Comparison of ENCODE assay signal across 10 cellular contexts in the genomic region with DNA sequence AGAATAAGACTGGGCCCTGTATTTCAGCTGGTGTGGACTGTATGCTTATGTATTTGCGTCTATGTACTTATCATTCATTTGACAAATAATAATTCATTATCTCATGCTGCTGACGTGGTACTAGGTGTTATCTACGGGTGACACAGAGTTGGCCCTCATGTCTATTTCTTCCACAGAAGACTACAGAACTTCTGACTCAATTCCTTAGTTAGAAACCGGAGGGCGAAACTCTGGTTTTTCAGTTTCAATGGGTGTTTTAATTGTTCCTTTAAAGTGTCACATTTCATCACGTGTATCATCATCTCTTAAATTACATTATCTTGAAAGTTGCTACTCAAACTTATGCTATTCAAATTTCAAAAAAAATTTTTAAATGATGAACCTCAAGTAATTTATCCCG.
A peak's percentile ranks its signal among the peaks of the same experiment; 100 is the strongest.
DNase-seq lines count a peak whose midpoint lies in the region; ATAC-seq and TF ChIP-seq lines count a peak whose summit lies in the region.
"Had no signal": no experiment of that assay in that cellular context is flagged by ENCODE, and none has a peak within 500 bp of the region (broad histone marks: within the 10 kb centered on the region; RNA-seq: fewer than 3 reads in every experiment).

No MANE protein-coding gene starts in this region.

- DNase-seq in chondrocyte (ENCODE audit: low spot score) (no peak), right cardiac atrium (no peak), mucosa of gallbladder (ENCODE audit: low spot score) (no peak), NCI-H1092 (lab: John Stamatoyannopoulos, UW) (no peak)
- DNase-seq in activated effector memory CD4-positive, alpha-beta T cell treated with anti-CD3 and anti-CD28 coated beads, Interleukin-2, amount 50 U/mL, for 16 hours = no peak
- DNase-seq: NCI-H510A treated with DMSO at 0.1 percent for 48 hours, occipital lobe had no signal

- ATAC-seq in GM19023 (IDR thresholded peaks at IDR 0.05; ENCODE audit: unreplicated experiment) (peak; percentile 58), GM21825 (IDR thresholded peaks at IDR 0.05; ENCODE audit: unreplicated experiment) (peak; percentile 58), HG03575 (IDR thresholded peaks at IDR 0.05; ENCODE audit: extremely low read depth, insufficient number of reproducible peaks, low FRiP score, unreplicated experiment) (peak; percentile 62), right cardiac atrium (no peak)

- no peaks in the 10 kb centered on the region for H3K4me1 ChIP-seq in right cardiac atrium (ENCODE audit: control insufficient read depth, insufficient read depth, low read length)

- H3K36me3 Mint-ChIP-seq in chondrocyte (ENCODE audit: low read depth) = no peaks in the 10 kb centered on the region

- peaks cover 27% of the 10 kb centered on the region for H3K4me1 Mint-ChIP-seq in chondrocyte (ENCODE audit: low read depth)

- TF ChIP-seq CTCF in chondrocyte (IDR thresholded peaks at IDR 0.05) = no peak

- intact Hi-C loops in right cardiac atrium (cut with DNase I) = loop anchor here (5.0 to 10.0 kb wide), 5 partner anchors 285 to 1235 kb away; no protein-coding TSS in a partner anchor

- 60% methylated on average over 7 of the region's 7 CpGs for WGBS in right cardiac atrium

- no peaks in the 10 kb centered on the region for H3K9me3 ChIP-seq in right cardiac atrium (ENCODE audit: control insufficient read depth, low read length)

- no peaks in the 10 kb centered on the region for H3K9me3 Mint-ChIP-seq in chondrocyte (ENCODE audit: low read depth)

- no peaks in the 10 kb centered on the region for H3K27me3 ChIP-seq in right cardiac atrium (ENCODE audit: control insufficient read depth, insufficient read depth)

- no peaks in the 10 kb centered on the region for H3K27me3 Mint-ChIP-seq in chondrocyte (ENCODE audit: low read depth)

- H3K4me3 ChIP-seq in right cardiac atrium (ENCODE audit: low read length) = no peak overlapping the region

- no peak overlapping the region for H3K27ac ChIP-seq in right cardiac atrium (ENCODE audit: low read length)

- peak overlapping the region; percentile 58 for H3K27ac Mint-ChIP-seq in chondrocyte (ENCODE audit: unreplicated experiment)

- H3K4me3 Mint-ChIP-seq in chondrocyte (ENCODE audit: unreplicated experiment) = no peak overlapping the region

Comparison
In these comparisons a context has a peak if more than half of its experiments do, and no peak if none do; other contexts are left out.
1. ATAC-seq: peak in GM19023 (single experiment), GM21825 (single experiment) and HG03575 (single experiment); none in right cardiac atrium (0 of 2).